8 cellular contexts compared by ENCODE assay signal in the genomic region with DNA sequence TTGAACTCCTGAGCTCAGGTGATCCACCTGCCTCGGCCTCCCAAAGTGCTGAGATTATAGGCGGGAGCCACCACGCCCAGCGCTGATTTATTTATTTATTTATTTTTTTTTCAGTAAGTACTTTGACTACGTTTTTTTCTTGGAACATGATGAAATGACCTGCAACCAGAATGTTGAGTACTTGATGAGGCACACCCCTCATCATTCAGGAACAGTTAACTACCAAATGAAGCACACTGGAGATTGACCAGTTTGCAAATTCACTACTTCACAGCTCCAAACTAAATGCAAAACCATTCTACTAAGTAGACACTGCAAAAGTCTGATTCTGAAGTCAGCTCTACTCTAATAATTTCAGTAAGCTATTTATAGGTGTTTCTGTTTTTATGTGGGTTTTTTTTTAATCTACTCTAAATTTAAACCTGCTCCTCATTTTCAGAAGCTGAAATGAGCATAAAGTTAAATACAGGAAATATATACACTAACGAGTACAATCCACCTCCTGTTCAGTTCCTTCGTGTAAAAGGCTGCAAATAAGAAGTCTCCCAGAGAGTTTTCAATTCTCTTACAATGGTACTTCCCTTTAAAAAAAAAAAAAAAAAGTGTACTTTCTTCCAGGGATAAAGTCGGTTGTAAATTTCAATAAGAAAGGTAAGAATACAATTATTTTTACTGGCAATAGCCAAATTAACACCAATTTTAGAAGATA. TPM values are rescaled to one million over a fixed set of nuclear protein-coding genes. Genes with fewer than 3 reads are reported as not detected.
DNase-seq lines count a peak whose midpoint lies in the region; ATAC-seq and TF ChIP-seq lines count a peak whose summit lies in the region.

No MANE protein-coding gene starts in this region.

- peaks cover 18% of the 10 kb centered on the region for H3K36me3 ChIP-seq in MG63
- H3K36me3 ChIP-seq in naive thymus-derived CD4-positive, alpha-beta T cell (ENCODE audit: control insufficient read depth in 2 of 3, insufficient read depth in 3 of 3, low read length in 3 of 3), result peaks cover 0 to 3% (median 0%) of the 10 kb centered on the region in 3 experiments

- peak overlapping the region; percentile 79 for H3K27ac Mint-ChIP-seq in CD4-positive, alpha-beta T cell
- peak overlapping the region; percentile 29 to 87 (median 77) for H3K27ac Mint-ChIP-seq in naive thymus-derived CD4-positive, alpha-beta T cell

- intact Hi-C loops in CD4-positive, alpha-beta T cell (cut with DNase I, micrococcal nuclease), result loop anchor here in 1 of 2 experiments (5.0 to 10.0 kb wide), 4 partner anchors 259 to 1231 kb away; a partner anchor contains a TSS
- intact Hi-C loops in naive thymus-derived CD4-positive, alpha-beta T cell (cut with micrococcal nuclease), result loop anchor here (2.0 to 5.0 kb wide), 4 partner anchors 445 to 1841 kb away; a partner anchor contains a TSS

- TF ChIP-seq CTCF in CD4-positive, alpha-beta T cell (IDR thresholded peaks at IDR 0.05), result no peak
- no peak for TF ChIP-seq CTCF in cardiac fibroblast (IDR thresholded peaks at IDR 0.05; ENCODE audit: low read depth, low read length)

- no peaks in the 10 kb centered on the region for H3K27me3 Mint-ChIP-seq in CD4-positive, alpha-beta T cell
- no peaks in the 10 kb centered on the region for H3K27me3 Mint-ChIP-seq in naive thymus-derived CD4-positive, alpha-beta T cell

- POLR2A ChIA-PET in CD4-positive, alpha-beta T cell (lab: Charles Lee), result interaction anchor here (0.7 to 2.8 kb wide), 6 partner anchors 8 to 1370 kb away, joined by 3 to 21 read pairs (median 3); a partner anchor contains a TSS
- POLR2A ChIA-PET in naive thymus-derived CD4-positive, alpha-beta T cell (lab: Charles Lee), result interaction anchor here (1.1 to 2.4 kb wide), 3 partner anchors 9 to 51 kb away, joined by 3 to 14 read pairs (median 3); a partner anchor contains a TSS

- no peaks in the 10 kb centered on the region for H3K9me3 Mint-ChIP-seq in CD4-positive, alpha-beta T cell
- H3K9me3 Mint-ChIP-seq in naive thymus-derived CD4-positive, alpha-beta T cell, result peaks cover 0 to 1% (median 0%) of the 10 kb centered on the region in 11 donors

- no peak for ATAC-seq in CD4-positive, alpha-beta T cell (ENCODE audit: poor library complexity)
- no peak for ATAC-seq in naive thymus-derived CD4-positive, alpha-beta T cell
- ATAC-seq in HG03457 (IDR thresholded peaks at IDR 0.05; ENCODE audit: unreplicated experiment), result no peak

- H3K4me3 ChIP-seq in MG63 (peak overlapping the region; percentile 86), cardiac fibroblast (replicated peaks in 1 of 2; ENCODE audit: low read depth in 2 of 2, low read length in 2 of 2) (peak overlapping the region; percentile 79 to 87)
- peak overlapping the region; percentile 68 for H3K4me3 ChIP-seq in naive thymus-derived CD4-positive, alpha-beta T cell (ENCODE audit: low read length)

- peaks cover 6% of the 10 kb centered on the region for H3K36me3 Mint-ChIP-seq in CD4-positive, alpha-beta T cell (ENCODE audit: low read depth)
- H3K36me3 Mint-ChIP-seq in naive thymus-derived CD4-positive, alpha-beta T cell, result peaks cover 0 to 10% (median 4%) of the 10 kb centered on the region in 5 donors

- peaks cover 55% of the 10 kb centered on the region for H3K4me1 Mint-ChIP-seq in CD4-positive, alpha-beta T cell (ENCODE audit: low read depth)
- peaks cover 34 to 62% (median 46%) of the 10 kb centered on the region in 7 donors for H3K4me1 Mint-ChIP-seq in naive thymus-derived CD4-positive, alpha-beta T cell

- H3K27ac ChIP-seq in CD4-positive, alpha-beta T cell (ENCODE audit: low read depth, low read length), result no peak overlapping the region
- no peak overlapping the region for H3K27ac ChIP-seq in naive thymus-derived CD4-positive, alpha-beta T cell (ENCODE audit: low read depth, low read length)

- CTCF ChIA-PET in CD4-positive, alpha-beta T cell (lab: Charles Lee), result interaction anchor here (0.7 to 1.1 kb wide), 2 partner anchors 10 to 52 kb away, joined by 3 read pairs; a partner anchor contains a TSS
- CTCF ChIA-PET in naive thymus-derived CD4-positive, alpha-beta T cell (lab: Charles Lee), result interaction anchor here (0.7 kb wide), 1 partner anchor 20 kb away, joined by 3 read pairs; no protein-coding TSS in a partner anchor

- peak overlapping the region; percentile 89 for H3K4me3 Mint-ChIP-seq in CD4-positive, alpha-beta T cell
- H3K4me3 Mint-ChIP-seq in naive thymus-derived CD4-positive, alpha-beta T cell, result peak overlapping the region; percentile 84 to 94 (median 88)

- H3K4me1 ChIP-seq in naive thymus-derived CD4-positive, alpha-beta T cell (ENCODE audit: control insufficient read depth in 2 of 2, insufficient read depth in 2 of 2, low read length in 2 of 2), result peaks cover 17 to 18% of the 10 kb centered on the region in 2 donors

- H3K9me3 ChIP-seq in CD4-positive, alpha-beta T cell (ENCODE audit: control insufficient read depth, low read length), result no peaks in the 10 kb centered on the region
- no peaks in the 10 kb centered on the region for H3K9me3 ChIP-seq in MG63
- H3K9me3 ChIP-seq in naive thymus-derived CD4-positive, alpha-beta T cell (ENCODE audit: control insufficient read depth in 2 of 3, low read length in 3 of 3), result no peaks in the 10 kb centered on the region

- DNase-seq in CD4-positive, alpha-beta T cell, result no peak
- no peak for DNase-seq in MG63
- peak; percentile 39 to 65 for DNase-seq in cardiac fibroblast (ENCODE audit: low read depth in 2 of 2)
- DNase-seq in naive thymus-derived CD4-positive, alpha-beta T cell, result no peak
- DNase-seq in amniotic stem cell (lab: John Stamatoyannopoulos, UW), result no peak
- no peak for DNase-seq in anterior cingulate cortex (lab: John Stamatoyannopoulos, UW)
- DNase-seq in SIG-M5 treated with dmso at 0.1 percent for 504 hours (lab: John Stamatoyannopoulos, UW; ENCODE audit: unreplicated experiment), result no peak

- no peaks in the 10 kb centered on the region for H3K27me3 ChIP-seq in CD4-positive, alpha-beta T cell (ENCODE audit: control insufficient read depth, insufficient read depth, low read length)
- H3K27me3 ChIP-seq in MG63, result no peaks in the 10 kb centered on the region
- no peaks in the 10 kb centered on the region for H3K27me3 ChIP-seq in naive thymus-derived CD4-positive, alpha-beta T cell (ENCODE audit: control insufficient read depth in 2 of 2, insufficient read depth in 2 of 2, low read length in 2 of 2)

RNA-seq across cellular contexts. Expression of a gene that starts 1.4 kb away (rescaled TPM):
- total RNA-seq in CD4-positive, alpha-beta T cell, result 10 to 100 TPM; 17.6 to 18.3 TPM
- 14.7 and 16.7 TPM in 2 replicates for total RNA-seq in MG63 (2014; rRNA removed; shearing (Covaris generic); ENCODE audit: low replicate concordance)
- total RNA-seq in naive thymus-derived CD4-positive, alpha-beta T cell, result 10 to 100 TPM; 12.8 to 29.8 (median 16.6) TPM
- polyA plus RNA-seq in naive thymus-derived CD4-positive, alpha-beta T cell, result 1 to 10 TPM; 8.4 to 8.7 TPM

RNA-seq across cellular contexts. Expression of a gene that starts 51.6 kb away (rescaled TPM):
- total RNA-seq in CD4-positive, alpha-beta T cell, result 10 to 100 TPM; 18.5 to 22.2 TPM
- total RNA-seq in MG63 (2014; rRNA removed; shearing (Covaris generic); ENCODE audit: low replicate concordance), result 49.4 and 56.5 TPM in 2 replicates
- total RNA-seq in naive thymus-derived CD4-positive, alpha-beta T cell, result 10 to 100 TPM; 16.1 to 25.8 (median 22.6) TPM
- polyA plus RNA-seq in naive thymus-derived CD4-positive, alpha-beta T cell, result 10 to 100 TPM; 58.4 to 76.4 TPM

Comparison
In these comparisons a context has a peak if more than half of its experiments do, and no peak if none do; other contexts are left out.
1. DNase-seq: peak in cardiac fibroblast (2 of 2); none in CD4-positive, alpha-beta T cell (0 of 10), MG63 (single experiment), naive thymus-derived CD4-positive, alpha-beta T cell (0 of 9), amniotic stem cell (single experiment), anterior cingulate cortex (0 of 58) and SIG-M5 treated with dmso at 0.1 percent for 504 hours (single experiment).
2. Peak in every context shown above with its lines, with median percentiles within 50 percentile points of each other: H3K4me3 ChIP-seq.